ENCODE assay signal across 27 cellular contexts in the genomic region with DNA sequence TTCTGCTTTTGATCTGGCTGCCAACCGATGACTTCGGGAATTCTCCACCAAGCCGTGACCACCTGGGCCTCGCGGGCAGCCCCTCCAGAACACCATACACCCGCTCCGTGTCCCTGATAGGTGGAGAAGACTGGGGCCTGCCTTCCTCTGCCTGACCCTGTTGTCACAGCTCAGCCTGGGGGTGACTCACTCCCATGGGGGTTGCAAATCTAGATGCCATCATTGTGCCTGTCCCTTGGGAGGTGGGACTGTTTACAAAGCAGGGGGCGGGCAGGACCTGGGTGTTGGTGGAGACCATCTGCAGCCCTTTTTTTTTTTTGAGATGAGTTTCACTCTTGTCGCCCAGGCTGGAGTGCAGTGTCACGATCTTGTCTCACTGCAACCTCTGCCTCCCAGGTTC.
A peak's percentile ranks its signal among the peaks of the same experiment; 100 is the strongest.
DNase-seq lines count a peak whose midpoint lies in the region; ATAC-seq and TF ChIP-seq lines count a peak whose summit lies in the region.
"Had no signal": no experiment of that assay in that cellular context is flagged by ENCODE, and none has a peak within 500 bp of the region (broad histone marks: within the 10 kb centered on the region; RNA-seq: fewer than 3 reads in every experiment).

No MANE protein-coding gene starts in this region.

- peak; percentile 37 for ATAC-seq in activated B cell treated with CpG ODN at 0.5 μM for 24 hours (ENCODE audit: low read depth)
- ATAC-seq in T-cell (replicated peaks in 1 of 4): no peak
- ATAC-seq: HepG2, T-helper 17 cell had no signal

- TF ChIP-seq POLR2A in NB4 (IDR thresholded peaks at IDR 0.05; ENCODE audit: extremely low read depth, insufficient read length): no peak

- H3K9me3 Mint-ChIP-seq in activated B cell treated with CpG ODN at 0.5 μM for 24 hours: no peaks in the 10 kb centered on the region
- H3K9me3 Mint-ChIP-seq in T-cell: no peaks in the 10 kb centered on the region
- H3K9me3 Mint-ChIP-seq: CD8-positive, alpha-beta memory T cell had no signal

- H3K36me3 Mint-ChIP-seq in activated B cell treated with CpG ODN at 0.5 μM for 24 hours (ENCODE audit: low read depth): no peaks in the 10 kb centered on the region
- H3K36me3 Mint-ChIP-seq in T-cell: no peaks in the 10 kb centered on the region
- H3K36me3 Mint-ChIP-seq: CD8-positive, alpha-beta memory T cell had no signal

- H3K4me1 Mint-ChIP-seq in activated B cell treated with CpG ODN at 0.5 μM for 24 hours: no peaks in the 10 kb centered on the region
- H3K4me1 Mint-ChIP-seq in T-cell: no peaks in the 10 kb centered on the region
- H3K4me1 Mint-ChIP-seq: CD8-positive, alpha-beta memory T cell had no signal

- TF ChIP-seq CTCF in NB4 (IDR thresholded peaks at IDR 0.05; ENCODE audit: low read depth, low read length): no peak
- no peak for TF ChIP-seq CTCF in activated B cell treated with CpG ODN at 0.5 μM for 24 hours (IDR thresholded peaks at IDR 0.05)

- intact Hi-C loops in activated B cell treated with CpG ODN at 0.5 μM for 24 hours (cut with micrococcal nuclease) (no loop called here), posterior vena cava (cut with DNase I) (no loop called here)

- POLR2A ChIA-PET in activated B cell treated with CpG ODN at 0.5 μM for 24 hours (lab: Charles Lee) (no interaction called here), T-cell (lab: Charles Lee) (no interaction called here)

- CTCF ChIA-PET in activated B cell treated with CpG ODN at 0.5 μM for 24 hours (lab: Charles Lee) (no interaction called here), T-cell (lab: Charles Lee) (no interaction called here)

- H3K4me3 Mint-ChIP-seq in activated B cell treated with CpG ODN at 0.5 μM for 24 hours (no peak overlapping the region), T-cell (no peak overlapping the region)
- H3K4me3 Mint-ChIP-seq: CD8-positive, alpha-beta memory T cell; T-helper 17 cell had no signal

- peaks cover 8% of the 10 kb centered on the region for H3K27me3 Mint-ChIP-seq in activated B cell treated with CpG ODN at 0.5 μM for 24 hours
- H3K27me3 Mint-ChIP-seq in T-cell: peaks cover 0 to 2% of the 10 kb centered on the region in 2 donors

- H3K4me3 ChIP-seq in NB4 (ENCODE audit: low read depth, low read length): no peak overlapping the region
- H3K4me3 ChIP-seq: HAP-1, Peyer's patch had no signal

- DNase-seq in activated effector memory CD4-positive, alpha-beta T cell treated with anti-CD3 and anti-CD28 coated beads, Interleukin-2, amount 50 U/mL, for 16 hours: peak; percentile 33
- no peak for DNase-seq in activated effector memory CD4-positive, alpha-beta T cell treated with Interleukin-2 at 50 U/mL for 16 hours
- DNase-seq in NB4 (ENCODE audit: low read depth) (peak; percentile 36), activated B cell treated with CpG ODN at 0.5 μM for 24 hours (no peak), posterior vena cava (ENCODE audit: low spot score) (peak; percentile 25), HuH-7.5 (ENCODE audit: low spot score) (no peak), T-cell (no peak), DMS153 (lab: John Stamatoyannopoulos, UW) (no peak)
- DNase-seq: 8988T; CD8-positive, alpha-beta memory T cell; DMS 273 treated with DMSO at 0.1 percent for 48 hours; DMS79 treated with DMSO at 0.1 percent for 48 hours; GOT3; KBM-7; NCI-H1048; NCI-H1417 treated with DMSO at 0.1 percent for 48 hours; NCI-H1694 treated with DMSO at 0.1 percent for 48 hours; NCI-H2081; NCI-H446; NCI-H524 treated with DMSO at 0.1 percent for 48 hours; OCI-M1; Peyer's patch; SK-N-SH; SW 1271; T-helper 17 cell had no signal

- H3K27ac Mint-ChIP-seq in activated B cell treated with CpG ODN at 0.5 μM for 24 hours (no peak overlapping the region), T-cell (no peak overlapping the region)
- H3K27ac Mint-ChIP-seq: CD8-positive, alpha-beta memory T cell; T-helper 17 cell had no signal

Comparison
In these comparisons a context has a peak if more than half of its experiments do, and no peak if none do; other contexts are left out.
1. DNase-seq: peak in activated effector memory CD4-positive, alpha-beta T cell treated with anti-CD3 and anti-CD28 coated beads, Interleukin-2, amount 50 U/mL, for 16 hours (single experiment), NB4 (single experiment) and posterior vena cava (single experiment); none in activated effector memory CD4-positive, alpha-beta T cell treated with Interleukin-2 at 50 U/mL for 16 hours (single experiment), activated B cell treated with CpG ODN at 0.5 μM for 24 hours (single experiment), HuH-7.5 (single experiment), T-cell (0 of 34) and DMS153 (single experiment).